In genomic region chr14:72961579-72962335, GRCh38 we compare ENCODE assay signal across 16 cellular contexts. TPM values are rescaled to one million over a fixed set of nuclear protein-coding genes. Genes with fewer than 3 reads are reported as not detected.
A peak's percentile ranks its signal among the peaks of the same experiment; 100 is the strongest.
DNase-seq lines count a peak whose midpoint lies in the region; ATAC-seq and TF ChIP-seq lines count a peak whose summit lies in the region.
"Had no signal": no experiment of that assay in that cellular context is flagged by ENCODE, and none has a peak within 500 bp of the region (broad histone marks: within the 10 kb centered on the region; RNA-seq: fewer than 3 reads in every experiment).

No MANE protein-coding gene starts in this region.

- H3K4me1 Mint-ChIP-seq in Calu3 (ENCODE audit: low read depth, unreplicated experiment) (peaks cover 33% of the 10 kb centered on the region), nephron progenitor cell (no peaks in the 10 kb centered on the region)
- peaks cover 15% of the 10 kb centered on the region for H3K4me1 Mint-ChIP-seq in activated CD4-positive, alpha-beta memory T cell treated with anti-CD3 and anti-CD28 coated beads, Interleukin-2, amount 10 ng/mL, durations not matched to agents 7 days and 5 days

- POLR2A ChIA-PET in activated CD4-positive, alpha-beta memory T cell treated with anti-CD3 and anti-CD28 coated beads, Interleukin-2, amount 10 ng/mL, durations not matched to agents 7 days and 5 days (lab: Charles Lee): no interaction called here

- WGBS in mammary epithelial cell (ENCODE audit: low coverage, missing lambda C conversion rate): 17% methylated on average over 9 of the region's 10 CpGs

- H3K9ac ChIP-seq in mammary epithelial cell (ENCODE audit: insufficient read depth, low read length): peak overlapping the region; percentile 17
- H3K9ac ChIP-seq: BLaER1 treated with 17β-estradiol and CSF1 and Interleukin-3, amounts not matched to agents 10 nM and 100 nM had no signal

- dilution Hi-C loops in mammary epithelial cell (cut with HindIII; ENCODE audit: low sequenced_read_pairs): no loop called here

- no peak overlapping the region for H3K4me3 Mint-ChIP-seq in Calu3 (ENCODE audit: low read depth, unreplicated experiment)
- no peak overlapping the region for H3K4me3 Mint-ChIP-seq in nephron progenitor cell
- no peak overlapping the region for H3K4me3 Mint-ChIP-seq in activated CD4-positive, alpha-beta memory T cell treated with anti-CD3 and anti-CD28 coated beads, Interleukin-2, amount 10 ng/mL, durations not matched to agents 7 days and 5 days
- H3K4me3 Mint-ChIP-seq: naive thymus-derived CD8-positive, alpha-beta T cell; stimulated activated naive CD8-positive, alpha-beta T cell treated with anti-CD3 and anti-CD28 coated beads, Interleukin-15, amount 100 ng/mL, for 72 hours had no signal

- peaks cover 27% of the 10 kb centered on the region for H3K36me3 Mint-ChIP-seq in Calu3 (ENCODE audit: insufficient read depth, unreplicated experiment)
- H3K36me3 Mint-ChIP-seq in nephron progenitor cell (ENCODE audit: low read depth): peaks cover 39% of the 10 kb centered on the region
- H3K36me3 Mint-ChIP-seq in activated CD4-positive, alpha-beta memory T cell treated with anti-CD3 and anti-CD28 coated beads, Interleukin-2, amount 10 ng/mL, durations not matched to agents 7 days and 5 days (ENCODE audit: low read depth): peaks cover 7% of the 10 kb centered on the region

- intact Hi-C loops in Calu3 (cut with micrococcal nuclease; ENCODE audit: unreplicated experiment) (no loop called here), mammary epithelial cell (cut with micrococcal nuclease) (loop anchor here (1.0 to 2.0 kb wide), 2 partner anchors 35 to 97 kb away; partner anchors contain the start of genes DCAF4 and RBM25), gastrocnemius medialis (cut with DNase I; ENCODE audit: low total_unique reads) (no loop called here)

- no peaks in the 10 kb centered on the region for H4K20me1 ChIP-seq in mammary epithelial cell (ENCODE audit: insufficient read depth, low read length)

- no peak for TF ChIP-seq POLR2A in gastrocnemius medialis (IDR thresholded peaks at IDR 0.05)

- in situ Hi-C loops in mammary epithelial cell (cut with MboI; ENCODE audit: low sequenced_read_pairs in 2 of 2) (no loop called here), gastrocnemius medialis (cut with MboI; ENCODE audit: low sequenced_read_pairs in 4 of 4) (no loop called here)

- H3K27ac ChIP-seq in mammary epithelial cell (ENCODE audit: insufficient read depth, low read depth, low read length) (peak overlapping the region; percentile 84), gastrocnemius medialis (no peak overlapping the region)
- H3K27ac ChIP-seq: BLaER1 treated with 17β-estradiol and CSF1 and Interleukin-3, amounts not matched to agents 10 nM and 100 nM; WERI-Rb-1 had no signal

- H3K9me3 ChIP-seq in mammary epithelial cell (replicated peaks; ENCODE audit: insufficient read depth, low read length): no peaks in the 10 kb centered on the region
- H3K9me3 ChIP-seq in gastrocnemius medialis: no peaks in the 10 kb centered on the region
- H3K9me3 ChIP-seq: BLaER1 treated with 17β-estradiol and CSF1 and Interleukin-3, amounts not matched to agents 10 nM and 100 nM; HAP-1 had no signal

- no peaks in the 10 kb centered on the region for H3K27me3 ChIP-seq in mammary epithelial cell (ENCODE audit: insufficient read depth, low read length)
- H3K27me3 ChIP-seq in gastrocnemius medialis: no peaks in the 10 kb centered on the region
- H3K27me3 ChIP-seq: BLaER1 treated with 17β-estradiol and CSF1 and Interleukin-3, amounts not matched to agents 10 nM and 100 nM had no signal

- peak overlapping the region; percentile 34 for H2AFZ ChIP-seq in mammary epithelial cell (ENCODE audit: low read depth, low read length)

- no peaks in the 10 kb centered on the region for H3K79me2 ChIP-seq in mammary epithelial cell (ENCODE audit: insufficient read depth, low read length)

- H3K36me3 ChIP-seq in mammary epithelial cell (ENCODE audit: insufficient read depth, low read length) (no peaks in the 10 kb centered on the region), gastrocnemius medialis (peaks cover 0 to 42% of the 10 kb centered on the region in 2 donors)

- peaks cover 21% of the 10 kb centered on the region for H3K4me1 ChIP-seq in mammary epithelial cell (ENCODE audit: insufficient read depth, low read length)
- no peaks in the 10 kb centered on the region for H3K4me1 ChIP-seq in gastrocnemius medialis
- H3K4me1 ChIP-seq: HAP-1 had no signal

- BruUV-seq in Calu3 (replicated peaks; lab: Mats Ljungman, UMichigan): no TSS peak
- BruUV-seq in mammary epithelial cell (replicated peaks; lab: Mats Ljungman, UMichigan): no TSS peak

- H3K27me3 Mint-ChIP-seq in Calu3 (ENCODE audit: unreplicated experiment) (no peaks in the 10 kb centered on the region), nephron progenitor cell (ENCODE audit: low read depth, poor library complexity) (peaks cover 2% of the 10 kb centered on the region)
- H3K27me3 Mint-ChIP-seq in activated CD4-positive, alpha-beta memory T cell treated with anti-CD3 and anti-CD28 coated beads, Interleukin-2, amount 10 ng/mL, durations not matched to agents 7 days and 5 days: no peaks in the 10 kb centered on the region
- H3K27me3 Mint-ChIP-seq: naive thymus-derived CD8-positive, alpha-beta T cell; stimulated activated naive CD8-positive, alpha-beta T cell treated with anti-CD3 and anti-CD28 coated beads, Interleukin-15, amount 100 ng/mL, for 72 hours had no signal

- H3K4me3 ChIP-seq in mammary epithelial cell (replicated peaks in 1 of 3; ENCODE audit: insufficient read depth in 1 of 3, low read depth in 2 of 3, low read length in 3 of 3): no peak overlapping the region
- H3K4me3 ChIP-seq in gastrocnemius medialis: no peak overlapping the region
- H3K4me3 ChIP-seq: BLaER1 treated with 17β-estradiol and CSF1 and Interleukin-3, amounts not matched to agents 10 nM and 100 nM; HAP-1 had no signal

- DNase-seq in Calu3 (peak; percentile 70), M059J (ENCODE audit: low read depth) (peak; percentile 92), mammary epithelial cell (peak; percentile 93), nephron progenitor cell (no peak), gastrocnemius medialis (no peak), amygdala (lab: John Stamatoyannopoulos, UW) (no peak)
- no peak for DNase-seq in activated CD4-positive, alpha-beta memory T cell treated with anti-CD3 and anti-CD28 coated beads, Interleukin-2, amount 10 ng/mL, durations not matched to agents 7 days and 5 days
- DNase-seq: activated T-cell treated with anti-CD3 and anti-CD28 coated beads, Interleukin-2, amount 50 U/mL, for 1 hour; effector CD4-positive, alpha-beta T cell; naive thymus-derived CD8-positive, alpha-beta T cell; SIG-M5; stimulated activated naive CD8-positive, alpha-beta T cell treated with anti-CD3 and anti-CD28 coated beads, Interleukin-15, amount 100 ng/mL, for 72 hours; WERI-Rb-1 had no signal

- TF ChIP-seq CTCF in Calu3 (IDR thresholded peaks at IDR 0.05; ENCODE audit: unreplicated experiment) (no peak), mammary epithelial cell (conservative IDR thresholded peaks at IDR 0.05 in 1 of 2, IDR thresholded peaks at IDR 0.05 in 1 of 2; ENCODE audit: extremely low read depth in 1 of 2, insufficient read depth in 1 of 2, low read depth in 1 of 2, low read length in 2 of 2) (no peak), nephron progenitor cell (IDR thresholded peaks at IDR 0.05) (no peak), gastrocnemius medialis (IDR thresholded peaks at IDR 0.05 in 4 of 5, conservative IDR thresholded peaks at IDR 0.05 in 1 of 5) (no peak)

- H3K27ac Mint-ChIP-seq in Calu3 (ENCODE audit: unreplicated experiment) (peak overlapping the region; percentile 88), nephron progenitor cell (peak overlapping the region; percentile 42)
- H3K27ac Mint-ChIP-seq in activated CD4-positive, alpha-beta memory T cell treated with anti-CD3 and anti-CD28 coated beads, Interleukin-2, amount 10 ng/mL, durations not matched to agents 7 days and 5 days: no peak overlapping the region

- ATAC-seq in HG02610 (IDR thresholded peaks at IDR 0.05; ENCODE audit: unreplicated experiment) (no peak), gastrocnemius medialis (no peak)
- ATAC-seq: naive thymus-derived CD8-positive, alpha-beta T cell; stimulated activated naive CD8-positive, alpha-beta T cell treated with anti-CD3 and anti-CD28 coated beads, Interleukin-15, amount 100 ng/mL, for 72 hours had no signal

- peak overlapping the region; percentile 43 for H3K4me2 ChIP-seq in mammary epithelial cell (ENCODE audit: insufficient read depth, low read depth, low read length)
- H3K4me2 ChIP-seq: BLaER1 treated with 17β-estradiol and CSF1 and Interleukin-3, amounts not matched to agents 10 nM and 100 nM had no signal

- CTCF ChIA-PET in Calu3 (lab: Charles Lee): interaction anchor here (0.6 kb wide), 2 partner anchors 37 to 413 kb away, joined by 3 read pairs; no protein-coding TSS in a partner anchor
- CTCF ChIA-PET in mammary epithelial cell (lab: Charles Lee; ENCODE audit: low non-redundant PET): interaction anchor here (0.6 kb wide), 1 partner anchor 56 kb away, joined by 3 read pairs; no protein-coding TSS in a partner anchor
- CTCF ChIA-PET in activated CD4-positive, alpha-beta memory T cell treated with anti-CD3 and anti-CD28 coated beads, Interleukin-2, amount 10 ng/mL, durations not matched to agents 7 days and 5 days (lab: Charles Lee): interaction anchor here (1.7 kb wide), 1 partner anchor 13 kb away, joined by 6 read pairs; no protein-coding TSS in a partner anchor

- no peaks in the 10 kb centered on the region for H3K9me3 Mint-ChIP-seq in Calu3 (ENCODE audit: low read depth, unreplicated experiment)
- no peaks in the 10 kb centered on the region for H3K9me3 Mint-ChIP-seq in nephron progenitor cell
- H3K9me3 Mint-ChIP-seq in activated CD4-positive, alpha-beta memory T cell treated with anti-CD3 and anti-CD28 coated beads, Interleukin-2, amount 10 ng/mL, durations not matched to agents 7 days and 5 days: no peaks in the 10 kb centered on the region
- H3K9me3 Mint-ChIP-seq: naive thymus-derived CD8-positive, alpha-beta T cell; stimulated activated naive CD8-positive, alpha-beta T cell treated with anti-CD3 and anti-CD28 coated beads, Interleukin-15, amount 100 ng/mL, for 72 hours had no signal

RNA-seq across cellular contexts. Expression of gene DCAF4, which starts 35.5 kb away (rescaled TPM):
- total RNA-seq in Calu3 (2022) (20.8 and 21.6 TPM in 2 replicates), mammary epithelial cell (10 to 100 TPM; 24.1 to 46.7 TPM), gastrocnemius medialis (10 to 100 TPM; 13.9 to 38.3 (median 25.7) TPM)
- total RNA-seq in M059J (2014; rRNA removed; shearing (Covaris generic)): 24.5 and 42.4 TPM in 2 replicates
- polyA plus RNA-seq in mammary epithelial cell: 28.2 TPM
- 37.1 TPM for polyA minus RNA-seq in mammary epithelial cell
- total RNA-seq in activated CD4-positive, alpha-beta memory T cell treated with anti-CD3 and anti-CD28 coated beads, Interleukin-2, amount 10 ng/mL, durations not matched to agents 7 days and 5 days: 10 to 100 TPM; 13.6 to 15.6 TPM

Comparison
In these comparisons a context has a peak if more than half of its experiments do, and no peak if none do; other contexts are left out.
1. DNase-seq: peak in Calu3 (single experiment), M059J (single experiment) and mammary epithelial cell (single experiment); none in nephron progenitor cell (single experiment), gastrocnemius medialis (0 of 2), amygdala (0 of 56) and activated CD4-positive, alpha-beta memory T cell treated with anti-CD3 and anti-CD28 coated beads, Interleukin-2, amount 10 ng/mL, durations not matched to agents 7 days and 5 days (single experiment).